ENCODE assay signal across 1 cellular context in genomic region chr7:100641860-100642533, GRCh38.
TF ChIP-seq lines count a peak whose summit lies in the region.

No MANE protein-coding gene starts in this region.

TF ChIP-seq in IMR-90, 13 proteins besides CTCF, POLR2A, EP300 and RAD21:
- TF ChIP-seq CHD1 (IDR thresholded peaks at IDR 0.05; ENCODE audit: low read depth, low read length): no peak
- TF ChIP-seq FOS (IDR thresholded peaks at IDR 0.05; ENCODE audit: low read depth, low read length): no peak
- TF ChIP-seq RCOR1 (IDR thresholded peaks at IDR 0.05; ENCODE audit: insufficient replicate concordance, low read length): no peak
- TF ChIP-seq SMC3 (IDR thresholded peaks at IDR 0.05; ENCODE audit: low read depth, low read length): no peak
- TF ChIP-seq MAFK (IDR thresholded peaks at IDR 0.05; ENCODE audit: low read depth, low read length): no peak
- no peak for TF ChIP-seq MAZ (IDR thresholded peaks at IDR 0.05; ENCODE audit: borderline replicate concordance, low read depth, low read length)
- TF ChIP-seq MXI1 (IDR thresholded peaks at IDR 0.05; ENCODE audit: borderline replicate concordance, low read depth, low read length): no peak
- TF ChIP-seq NFE2L2 (IDR thresholded peaks at IDR 0.05; ENCODE audit: low read depth, low read length): no peak
- no peak for TF ChIP-seq ELK1 (IDR thresholded peaks at IDR 0.05; ENCODE audit: borderline replicate concordance, low read depth, low read length)
- no peak for TF ChIP-seq USF2 (IDR thresholded peaks at IDR 0.05; ENCODE audit: low read depth, low read length)
- TF ChIP-seq BHLHE40 (IDR thresholded peaks at IDR 0.05; ENCODE audit: low read depth, low read length): no peak
- TF ChIP-seq CEBPB (IDR thresholded peaks at IDR 0.05; ENCODE audit: low read depth, low read length): no peak
- TF ChIP-seq RFX5 (IDR thresholded peaks at IDR 0.05; ENCODE audit: low read depth, low read length): no peak
